16 cellular contexts compared by ENCODE assay signal in genomic region chr21:22342855-22343254, GRCh38.
DNase-seq lines count a peak whose midpoint lies in the region; ATAC-seq and TF ChIP-seq lines count a peak whose summit lies in the region.
"Had no signal": no experiment of that assay in that cellular context is flagged by ENCODE, and none has a peak within 500 bp of the region (broad histone marks: within the 10 kb centered on the region; RNA-seq: fewer than 3 reads in every experiment).

No MANE protein-coding gene starts in this region.

- H3K9me3 ChIP-seq in PC-3 (ENCODE audit: low read length) = peaks cover 3% of the 10 kb centered on the region; the same call in 1 of the 2 replicates

- no peaks in the 10 kb centered on the region for H3K36me3 ChIP-seq in PC-3 (ENCODE audit: low read depth, low read length)

- no peak overlapping the region for H3K27ac ChIP-seq in PC-3 (ENCODE audit: low read length)
- H3K27ac ChIP-seq: epithelial cell of prostate, skin epidermis had no signal

- no peak overlapping the region for H3K9ac ChIP-seq in PC-3 (ENCODE audit: low read length)

- no peaks in the 10 kb centered on the region for H3K27me3 ChIP-seq in PC-3 (ENCODE audit: low read length)

- no TSS peak for BruUV-seq in PC-3 (replicated peaks; lab: Mats Ljungman, UMichigan)

- H3K4me3 ChIP-seq in PC-3 (ENCODE audit: low read length) = no peak overlapping the region
- H3K4me3 ChIP-seq: skin epidermis had no signal

- H3K4me1 ChIP-seq in PC-3 (ENCODE audit: insufficient read depth, low read length) = no peaks in the 10 kb centered on the region
- H3K4me1 ChIP-seq: Caco-2 had no signal

- CTCF ChIA-PET in PC-3 (lab: Charles Lee) = no interaction called here

- DNase-seq in COR-L47 (lab: John Stamatoyannopoulos, UW) (peak; percentile 85), NCI-H1105 treated with DMSO at 0.1 percent for 48 hours (lab: John Stamatoyannopoulos, UW) (peak; percentile 52), PC-3 (no peak), medulla oblongata (ENCODE audit: extremely low spot score) (peak; percentile 53), ACHN (no peak), AG08396 (ENCODE audit: low spot score) (no peak)
- DNase-seq in activated effector memory CD4-positive, alpha-beta T cell treated with anti-CD3 and anti-CD28 coated beads, Interleukin-2, amount 50 U/mL, for 16 hours = no peak
- DNase-seq: activated CD4-positive, alpha-beta T cell treated with anti-CD3 and anti-CD28 coated beads, Interleukin-2, amount 10 ng/mL, durations not matched to agents 7 days and 5 days; activated naive CD8-positive, alpha-beta T cell treated with anti-CD3 and anti-CD28 coated beads, Interleukin-2, amount 50 U/mL, for 24 hours; Caco-2; foreskin fibroblast; nephron progenitor cell; stimulated activated CD4-positive, alpha-beta T cell treated with anti-CD3 and anti-CD28 coated beads, Interleukin-4, amount 100 ng/mL, for 24 hours had no signal

- no peak for TF ChIP-seq CTCF in PC-3 (conservative IDR thresholded peaks at IDR 0.05; ENCODE audit: low read depth, low read length)

- H3K9me2 ChIP-seq in PC-3 (replicated peaks; ENCODE audit: low read length) = no peaks in the 10 kb centered on the region

- no peaks in the 10 kb centered on the region for H3F3A ChIP-seq in PC-3 (ENCODE audit: low read length, unreplicated experiment)

- H4K20me1 ChIP-seq in PC-3 (ENCODE audit: low read length) = no peaks in the 10 kb centered on the region

- intact Hi-C loops in PC-3 (cut with micrococcal nuclease) = no loop called here

- no peak overlapping the region for H3K4me2 ChIP-seq in PC-3 (ENCODE audit: low read length)

- no peak overlapping the region for H2AFZ ChIP-seq in PC-3 (ENCODE audit: low read length)

- ATAC-seq in PC-3 (peak; percentile 18; the same call in 1 of the 2 replicates), GM21526 (IDR thresholded peaks at IDR 0.05; ENCODE audit: low FRiP score, unreplicated experiment) (no peak)
- ATAC-seq: activated naive CD8-positive, alpha-beta T cell treated with anti-CD3 and anti-CD28 coated beads, Interleukin-2, amount 50 U/mL, for 24 hours had no signal

- POLR2A ChIA-PET in PC-3 (lab: Charles Lee; ENCODE audit: unreplicated experiment) = no interaction called here

- in situ Hi-C loops in ACHN (cut with HindIII; ENCODE audit: low pct_ligation_motif_present, low pct_unique_long_range_greater_than_20kb, low sequenced_read_pairs) = no loop called here

- H3K79me2 ChIP-seq in PC-3 (ENCODE audit: low read length) = no peaks in the 10 kb centered on the region

Comparison
In these comparisons a context has a peak if more than half of its experiments do, and no peak if none do; other contexts are left out.
1. DNase-seq: peak in COR-L47 (single experiment), NCI-H1105 treated with DMSO at 0.1 percent for 48 hours (single experiment) and medulla oblongata (single experiment); none in PC-3 (single experiment), ACHN (single experiment), AG08396 (single experiment) and activated effector memory CD4-positive, alpha-beta T cell treated with anti-CD3 and anti-CD28 coated beads, Interleukin-2, amount 50 U/mL, for 16 hours (single experiment).